In genomic region chr20:59265298-59265697, GRCh38 we compare ENCODE assay signal across 1 cellular context.
TF ChIP-seq lines count a peak whose summit lies in the region.

No MANE protein-coding gene starts in this region.

TF ChIP-seq in HepG2, 621 proteins besides CTCF, POLR2A, EP300 and RAD21 (continued from another document):
- TF ChIP-seq ZBTB40 (IDR thresholded peaks at IDR 0.05) = 0 out of 2 replicates have a peak, but pooled peaks have one; percentile 10
- no peak for TF ChIP-seq ZBTB40 (CRISPR knock-in tag; IDR thresholded peaks at IDR 0.05)
- TF ChIP-seq TEAD3 (CRISPR knock-in tag; optimal IDR thresholded peaks at IDR 0.05; ENCODE audit: borderline replicate concordance) = no peak
- TF ChIP-seq ARNT (IDR thresholded peaks at IDR 0.05) = 0 out of 2 replicates have a peak, but pooled peaks have one; percentile 59
- TF ChIP-seq LBX2 (CRISPR knock-in tag; IDR thresholded peaks at IDR 0.05; ENCODE audit: borderline replicate concordance) = no peak
- TF ChIP-seq SNAPC5 (CRISPR knock-in tag; IDR thresholded peaks at IDR 0.05; ENCODE audit: borderline replicate concordance) = no peak
- no peak for TF ChIP-seq ZKSCAN8 (CRISPR knock-in tag; IDR thresholded peaks at IDR 0.05; ENCODE audit: borderline replicate concordance)
- no peak for TF ChIP-seq KAT2B (IDR thresholded peaks at IDR 0.05; ENCODE audit: borderline replicate concordance, low read depth, low read length)
- TF ChIP-seq ZGPAT (CRISPR knock-in tag; IDR thresholded peaks at IDR 0.05) = no peak
- TF ChIP-seq ZNF451 (CRISPR knock-in tag; IDR thresholded peaks at IDR 0.05) = no peak
- no peak for TF ChIP-seq FUBP1 (CRISPR knock-in tag; IDR thresholded peaks at IDR 0.05; ENCODE audit: borderline replicate concordance)
- no peak for TF ChIP-seq SMARCE1 (IDR thresholded peaks at IDR 0.05; ENCODE audit: borderline replicate concordance)
- TF ChIP-seq PTBP1 (IDR thresholded peaks at IDR 0.05; ENCODE audit: low read depth, low read length, poor library complexity, severe bottlenecking) = no peak
- TF ChIP-seq FOXA1 (IDR thresholded peaks at IDR 0.05) = peak; percentile 51; the same call in 1 of the 2 replicates
- no peak for TF ChIP-seq FOXA1 (CRISPR knock-in tag; IDR thresholded peaks at IDR 0.05)
- no peak for TF ChIP-seq ZNF318 (CRISPR knock-in tag; IDR thresholded peaks at IDR 0.05)
- TF ChIP-seq ZNF18 (CRISPR knock-in tag; IDR thresholded peaks at IDR 0.05; ENCODE audit: insufficient replicate concordance) = no peak
- peak; percentile 87 for TF ChIP-seq PHB2 (IDR thresholded peaks at IDR 0.05; ENCODE audit: partially characterized antibody)
- TF ChIP-seq ZNF317 (CRISPR knock-in tag; IDR thresholded peaks at IDR 0.05) = no peak
- TF ChIP-seq ZNF552 (CRISPR knock-in tag; IDR thresholded peaks at IDR 0.05; ENCODE audit: borderline replicate concordance) = no peak
- no peak for TF ChIP-seq NR2C2 (CRISPR knock-in tag; IDR thresholded peaks at IDR 0.05; ENCODE audit: borderline replicate concordance)
- no peak for TF ChIP-seq ZNF614 (CRISPR knock-in tag; IDR thresholded peaks at IDR 0.05; ENCODE audit: borderline replicate concordance)
- TF ChIP-seq RCOR2 (CRISPR knock-in tag; IDR thresholded peaks at IDR 0.05) = no peak
- TF ChIP-seq FOXP1 (IDR thresholded peaks at IDR 0.05) = 0 out of 2 replicates have a peak, but pooled peaks have one; percentile 40
- TF ChIP-seq FOXP1 (CRISPR knock-in tag; IDR thresholded peaks at IDR 0.05) = no peak
- no peak for TF ChIP-seq MXD1 (CRISPR knock-in tag; IDR thresholded peaks at IDR 0.05)
- TF ChIP-seq PLRG1 (conservative IDR thresholded peaks at IDR 0.05) = peak; percentile 93; the same call in 1 of the 2 replicates
- TF ChIP-seq ZNF207 (IDR thresholded peaks at IDR 0.05; ENCODE audit: borderline replicate concordance) = no peak
- TF ChIP-seq TFAP4 (IDR thresholded peaks at IDR 0.05; ENCODE audit: borderline replicate concordance, low read depth) = no peak
- TF ChIP-seq ATM (IDR thresholded peaks at IDR 0.05; ENCODE audit: borderline replicate concordance) = peak; percentile 52; the same call in 1 of the 2 replicates
TF ChIP-seq in HepG2: peak in this region for 11.
